ENCODE assay signal across 32 cellular contexts in the genomic region with DNA sequence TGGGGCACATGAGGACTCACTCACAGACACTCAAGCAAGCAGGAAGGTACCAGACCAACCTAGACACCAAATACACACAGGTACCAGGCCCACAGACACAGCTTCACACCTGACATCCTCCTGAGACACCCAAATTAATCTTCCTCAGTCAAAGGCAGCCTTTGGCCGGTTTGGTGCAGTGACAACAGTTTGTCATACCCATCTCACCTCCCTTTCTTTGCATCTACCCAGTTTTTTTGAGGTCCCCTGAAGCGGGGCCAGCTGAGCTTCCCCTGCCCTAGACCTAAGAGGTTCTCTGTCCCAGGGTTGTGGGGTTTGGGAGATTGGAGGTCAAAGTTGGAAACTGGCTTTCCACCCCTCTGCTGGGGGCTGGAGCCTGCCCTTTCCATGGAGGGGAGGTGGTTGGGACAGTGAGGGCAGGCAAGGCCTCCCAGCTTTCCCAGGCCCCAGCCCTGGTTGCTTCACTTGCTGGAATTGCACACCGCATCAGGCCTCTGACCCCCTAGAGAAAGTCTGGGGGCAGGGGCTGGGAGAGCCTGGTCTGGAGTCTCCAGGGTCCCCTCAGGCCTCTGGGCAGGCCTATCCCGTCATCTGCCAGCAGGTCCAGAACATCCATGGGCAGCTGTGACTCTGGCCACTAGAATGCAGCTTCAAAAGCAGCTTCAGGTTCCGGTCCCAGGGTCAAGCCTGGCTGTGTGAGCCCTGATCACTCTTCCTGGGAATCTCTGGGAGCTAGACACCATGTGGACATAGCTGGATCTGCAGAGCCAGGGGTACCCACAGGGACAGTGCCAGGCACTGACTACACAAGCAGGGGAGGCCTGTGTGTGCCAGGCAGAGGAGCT. TPM values are rescaled to one million over a fixed set of nuclear protein-coding genes. Genes with fewer than 3 reads are reported as not detected.
DNase-seq lines count a peak whose midpoint lies in the region; ATAC-seq, FAIRE-seq and TF ChIP-seq lines count a peak whose summit lies in the region.
"Had no signal": no experiment of that assay in that cellular context is flagged by ENCODE, and none has a peak within 500 bp of the region (broad histone marks: within the 10 kb centered on the region; RNA-seq: fewer than 3 reads in every experiment).

No MANE protein-coding gene starts in this region.

- H3K4me2 ChIP-seq in A549 (no peak overlapping the region), neural progenitor cell (no peak overlapping the region)

- FAIRE-seq in A549 (lab: Jason Lieb, UNC) = no peak
- FAIRE-seq: endothelial cell of umbilical vein had no signal

- H3K36me3 Mint-ChIP-seq in WTC11 (no peaks in the 10 kb centered on the region), neural progenitor cell (no peaks in the 10 kb centered on the region)

- H3K27me3 Mint-ChIP-seq in WTC11 (ENCODE audit: low read depth) = peaks cover 20% of the 10 kb centered on the region
- peaks cover 4% of the 10 kb centered on the region for H3K27me3 Mint-ChIP-seq in neural progenitor cell (ENCODE audit: insufficient read depth, low read depth)

- H3K4me1 ChIP-seq in A549 (no peaks in the 10 kb centered on the region), neural progenitor cell (peaks cover 7% of the 10 kb centered on the region)
- H3K4me1 ChIP-seq: heart left ventricle, right atrium auricular region, vagina had no signal

- H3K79me2 ChIP-seq in neural progenitor cell (ENCODE audit: low read depth) = no peaks in the 10 kb centered on the region

- CTCF ChIA-PET in A549 (lab: Yijun Ruan, JAX) (interaction anchor here (0.5 to 2.0 kb wide), 10 partner anchors 11 to 232 kb away, joined by 3 to 9 read pairs (median 4); partner anchors contain the start of gene ANKRD53), WTC11 (lab: Charles Lee) (interaction anchor here (0.6 to 1.5 kb wide), 6 partner anchors 16 to 511 kb away, joined by 3 to 9 read pairs (median 4); partner anchors contain the start of gene ANKRD53)

- no peaks in the 10 kb centered on the region for H3K9me3 ChIP-seq in A549
- H3K9me3 ChIP-seq in neural progenitor cell (ENCODE audit: low read depth) = no peaks in the 10 kb centered on the region
- H3K9me3 ChIP-seq: heart left ventricle, right atrium auricular region, thoracic aorta, vagina had no signal

- WGBS in A549 (ENCODE audit: missing lambda C conversion rate) = 76% methylated on average over 4 of the region's 5 CpGs

- no peak overlapping the region for H3K9ac ChIP-seq in neural progenitor cell

- H3K9me3 Mint-ChIP-seq in WTC11 (peaks cover 6% of the 10 kb centered on the region), neural progenitor cell (no peaks in the 10 kb centered on the region)
- H3K9me3 Mint-ChIP-seq: activated T-helper 1 cell treated with anti-CD3 and anti-CD28 coated beads, Interleukin-12 subunit alpha, Interleukin-12 subunit beta, Interleukin-2, Interleukin-4 antibody, amounts not matched to agents 30 ng/mL and 10 ng/mL and 1 ng/mL, durations not matched to agents 14 hours and 24 hours and 36 hours; naive thymus-derived CD4-positive, alpha-beta T cell had no signal

- H3F3A ChIP-seq in neural progenitor cell (ENCODE audit: low read depth) = peaks cover 7% of the 10 kb centered on the region

- no peak overlapping the region for H3K27ac ChIP-seq in A549
- no peak overlapping the region for H3K27ac ChIP-seq in neural progenitor cell
- H3K27ac ChIP-seq: C4-2B, cardiac muscle cell, heart left ventricle, HL-60, right atrium auricular region, thoracic aorta, vagina had no signal

- peak; percentile 79 to 87 for ATAC-seq in A549
- peak; percentile 86 for ATAC-seq in WTC11
- ATAC-seq in GM19397 (IDR thresholded peaks at IDR 0.05; ENCODE audit: unreplicated experiment) = no peak
- ATAC-seq: left lobe of liver; naive thymus-derived CD4-positive, alpha-beta T cell had no signal

- H2AFZ ChIP-seq in neural progenitor cell (replicated peaks) = no peak overlapping the region

- no peaks in the 10 kb centered on the region for H3K36me3 ChIP-seq in neural progenitor cell
- H3K36me3 ChIP-seq: cardiac muscle cell, heart left ventricle, right atrium auricular region, thoracic aorta, vagina had no signal

- H3K27me3 ChIP-seq in neural progenitor cell = peaks cover 12% of the 10 kb centered on the region
- H3K27me3 ChIP-seq: right atrium auricular region, vagina had no signal

- H3K27ac Mint-ChIP-seq in WTC11 = no peak overlapping the region
- no peak overlapping the region for H3K27ac Mint-ChIP-seq in neural progenitor cell
- H3K27ac Mint-ChIP-seq: activated T-helper 1 cell treated with anti-CD3 and anti-CD28 coated beads, Interleukin-12 subunit alpha, Interleukin-12 subunit beta, Interleukin-2, Interleukin-4 antibody, amounts not matched to agents 30 ng/mL and 10 ng/mL and 1 ng/mL, durations not matched to agents 14 hours and 24 hours and 36 hours; naive thymus-derived CD4-positive, alpha-beta T cell had no signal

- POLR2A ChIA-PET in A549 (lab: Yijun Ruan, JAX) = interaction anchor here (1.6 kb wide), 1 partner anchor 61 kb away, joined by 10 read pairs; the partner anchor contains the start of gene NAGK
- POLR2A ChIA-PET in WTC11 (lab: Charles Lee) = interaction anchor here (0.5 kb wide), 1 partner anchor 533 kb away, joined by 5 read pairs; no protein-coding TSS in a partner anchor

- H3K4me3 Mint-ChIP-seq in WTC11 = no peak overlapping the region
- H3K4me3 Mint-ChIP-seq in neural progenitor cell = no peak overlapping the region
- H3K4me3 Mint-ChIP-seq: activated T-helper 1 cell treated with anti-CD3 and anti-CD28 coated beads, Interleukin-12 subunit alpha, Interleukin-12 subunit beta, Interleukin-2, Interleukin-4 antibody, amounts not matched to agents 30 ng/mL and 10 ng/mL and 1 ng/mL, durations not matched to agents 14 hours and 24 hours and 36 hours; naive thymus-derived CD4-positive, alpha-beta T cell had no signal

- H3K4me3 ChIP-seq in A549 (no peak overlapping the region), neural progenitor cell (no peak overlapping the region)
- H3K4me3 ChIP-seq: cardiac muscle cell, heart left ventricle, right atrium auricular region, thoracic aorta, vagina had no signal

- DNase-seq in A549 (ENCODE audit: low read depth in 1 of 2, low spot score in 1 of 2) = peak in 1 of 2 experiments; percentile 29
- peak; percentile 6 for DNase-seq in GM13977 (ENCODE audit: low spot score)
- DNase-seq in WTC11 (ENCODE audit: low spot score) = no peak
- peak; percentile 59 for DNase-seq in mesenteric fat pad (ENCODE audit: low spot score)
- no peak for DNase-seq in EL
- no peak for DNase-seq in neural progenitor cell (ENCODE audit: low spot score)
- no peak for DNase-seq in D341Med (ENCODE audit: low spot score)
- DNase-seq: activated naive CD4-positive, alpha-beta T cell treated with anti-CD3 and anti-CD28 coated beads, Interleukin-2, amount 50 U/mL, for 16 hours; anterior cingulate cortex; Calu3; dermis blood vessel endothelial cell; heart left ventricle; naive thymus-derived CD4-positive, alpha-beta T cell; NCI-H1092 treated with DMSO at 0.1 percent for 48 hours; NCI-H1930; NCI-H526 treated with DMSO at 0.1 percent for 48 hours; RPMI8226; stimulated activated CD4-positive, alpha-beta T cell treated with anti-CD3 and anti-CD28 coated beads, Interleukin-12 subunit alpha, Interleukin-12 subunit beta, amount 100 ng/mL, for 4 hours; stimulated activated CD4-positive, alpha-beta T cell treated with anti-CD3 and anti-CD28 coated beads, Interleukin-4, amount 100 ng/mL, for 4 hours; stimulated activated naive CD4-positive, alpha-beta T cell had no signal

- in situ Hi-C loops in GM13977 (cut with MboI; ENCODE audit: low pct_unique_long_range_greater_than_20kb, low sequenced_read_pairs, unreplicated experiment) = no loop called here

- no peak for TF ChIP-seq EP300 in A549 (IDR thresholded peaks at IDR 0.05)

- TF ChIP-seq POLR2A in A549 (IDR thresholded peaks at IDR 0.05; ENCODE audit: low read length) = no peak

- H3K4me1 Mint-ChIP-seq in WTC11 = peaks cover 5% of the 10 kb centered on the region
- peaks cover 5% of the 10 kb centered on the region for H3K4me1 Mint-ChIP-seq in neural progenitor cell

- TF ChIP-seq CTCF in A549 (IDR thresholded peaks at IDR 0.05) (no peak), GM13977 (IDR thresholded peaks at IDR 0.05; ENCODE audit: extremely low read depth, insufficient read depth, missing control alignments) (no peak), WTC11 (IDR thresholded peaks at IDR 0.05) (no peak), neural progenitor cell (IDR thresholded peaks at IDR 0.05) (no peak)

- no peak for TF ChIP-seq RAD21 in A549 (conservative IDR thresholded peaks at IDR 0.05 in 1 of 2, IDR thresholded peaks at IDR 0.05 in 1 of 2)

- H4K20me1 ChIP-seq in neural progenitor cell (ENCODE audit: low read depth) = no peaks in the 10 kb centered on the region

TF ChIP-seq in A549, 52 proteins besides CTCF, POLR2A, EP300 and RAD21 (continues in another document):
- TF ChIP-seq MAZ (IDR thresholded peaks at IDR 0.05; ENCODE audit: borderline replicate concordance, low read depth, low read length) (no peak), NR3C1 (IDR thresholded peaks at IDR 0.05) (no peak)

TF ChIP-seq in WTC11, 78 proteins besides CTCF, POLR2A, EP300 and RAD21 (continues in another document):
- no peak for TF ChIP-seq CREB1 (CRISPR knock-in tag; IDR thresholded peaks at IDR 0.05)
- TF ChIP-seq NFATC4 (CRISPR knock-in tag; IDR thresholded peaks at IDR 0.05) = no peak
- TF ChIP-seq, protein P1, sequence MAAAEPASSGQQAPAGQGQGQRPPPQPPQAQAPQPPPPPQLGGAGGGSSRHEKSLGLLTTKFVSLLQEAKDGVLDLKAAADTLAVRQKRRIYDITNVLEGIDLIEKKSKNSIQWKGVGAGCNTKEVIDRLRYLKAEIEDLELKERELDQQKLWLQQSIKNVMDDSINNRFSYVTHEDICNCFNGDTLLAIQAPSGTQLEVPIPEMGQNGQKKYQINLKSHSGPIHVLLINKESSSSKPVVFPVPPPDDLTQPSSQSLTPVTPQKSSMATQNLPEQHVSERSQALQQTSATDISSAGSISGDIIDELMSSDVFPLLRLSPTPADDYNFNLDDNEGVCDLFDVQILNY (CRISPR knock-in tag; IDR thresholded peaks at IDR 0.05) = no peak

RNA-seq across cellular contexts. Expression of gene TEX261, which starts 12.5 kb away (rescaled TPM):
- polyA plus RNA-seq in A549 (2011; rRNA removed) (87.1 and 109 TPM in 2 replicates), A549 (2017; fragmentation: RNase III; extraction: RNeasy Plus Mini Kit Qiagen cat#74134 plus additional on column Dnase treatment) (71.3 to 76.3 TPM (median 73.6 TPM) in 3 replicates)
- 82.2 and 86.0 TPM in 2 replicates for polyA plus RNA-seq in A549 (2012; cell fraction: cytosol; rRNA removed)
- polyA plus RNA-seq in A549 (2012; cell fraction: nucleus; rRNA removed) = 52.7 and 65.2 TPM in 2 replicates
- polyA minus RNA-seq in A549 (2011; rRNA and poly(A)+ RNA removed) = 115 and 136 TPM in 2 replicates
- total RNA-seq in WTC11 (2021) (15.2 to 18.3 TPM (median 17.0 TPM) in 3 replicates), mesenteric fat pad (86.8 TPM), neural progenitor cell (ENCODE audit: low replicate concordance) (9.4 and 27.7 TPM in 2 replicates)

RNA-seq across cellular contexts. Expression of gene ANKRD53, which starts 28.7 kb away (rescaled TPM):
- polyA plus RNA-seq in A549 (2011; rRNA removed) (not detected in 2 replicates), A549 (2017; fragmentation: RNase III; extraction: RNeasy Plus Mini Kit Qiagen cat#74134 plus additional on column Dnase treatment) (not detected in 3 replicates)
- polyA plus RNA-seq in A549 (2012; cell fraction: cytosol; rRNA removed) = 0.03 TPM in 1 of 2 replicates, not detected in the other
- 0.17 and 0.37 TPM in 2 replicates for polyA plus RNA-seq in A549 (2012; cell fraction: nucleus; rRNA removed)
- not detected in 2 replicates for polyA minus RNA-seq in A549 (2011; rRNA and poly(A)+ RNA removed)
- total RNA-seq in WTC11 (2021) (0.39 to 0.81 TPM (median 0.80 TPM) in 3 replicates), mesenteric fat pad (17.6 TPM), neural progenitor cell (ENCODE audit: low replicate concordance) (0.06 TPM in 1 of 2 replicates, not detected in the other)
- total RNA-seq: activated T-helper 1 cell treated with anti-CD3 and anti-CD28 coated beads, Interleukin-12 subunit alpha, Interleukin-12 subunit beta, Interleukin-2, Interleukin-4 antibody, amounts not matched to agents 30 ng/mL and 10 ng/mL and 1 ng/mL, durations not matched to agents 14 hours and 24 hours and 36 hours; Calu3; Daoy; T-helper 2 cell treated with Interferon-gamma antibody and Interleukin-4, amounts not matched to agents 100 ng/mL and 5 ng/mL, for 36 hours had no signal
- polyA plus RNA-seq: naive thymus-derived CD4-positive, alpha-beta T cell had no signal

Comparison
In these comparisons a context has a peak if more than half of its experiments do, and no peak if none do; other contexts are left out.
1. DNase-seq: peak in GM13977 (single experiment) and mesenteric fat pad (single experiment); none in WTC11 (single experiment), EL (single experiment), neural progenitor cell (single experiment) and D341Med (single experiment).
2. RNA of gene ANKRD53, which starts 28.7 kb away (total RNA-seq): 17.6 TPM in mesenteric fat pad (single experiment); 0.39 to 0.81 TPM in WTC11 and 0.06 TPM in neural progenitor cell; every median in the first group is over 10 times any median in the second.